Comparison of ENCODE assay signal across 24 cellular contexts in genomic region chr6:54254886-54255285, GRCh38. TPM values are rescaled to one million over a fixed set of nuclear protein-coding genes. Genes with fewer than 3 reads are reported as not detected.
"Had no signal": no experiment of that assay in that cellular context is flagged by ENCODE, and none has a peak within 500 bp of the region (broad histone marks: within the 10 kb centered on the region; RNA-seq: fewer than 3 reads in every experiment).

No MANE protein-coding gene starts in this region.

- H3K36me3 ChIP-seq: gastroesophageal sphincter, neutrophil, suprapubic skin, thyroid gland, upper lobe of left lung, uterus had no signal

- DNase-seq: dorsolateral prefrontal cortex; effector CD8-positive, alpha-beta T cell; glutamatergic neuron; left colon; mucosa of descending colon; naive thymus-derived CD8-positive, alpha-beta T cell; stimulated activated CD4-positive, alpha-beta T cell treated with anti-CD3 and anti-CD28 coated beads, Interleukin-2, amount 100 ng/mL, for 48 hours; stimulated activated naive CD4-positive, alpha-beta T cell treated with Interleukin-2 at 50 U/mL for 16 hours; thyroid gland; upper lobe of left lung; uterus had no signal

- H3K9me3 ChIP-seq: gastroesophageal sphincter, mucosa of descending colon, neutrophil, suprapubic skin, thyroid gland, upper lobe of left lung, uterus had no signal

- H3K27ac ChIP-seq: hepatocyte, neutrophil, suprapubic skin, thyroid gland, upper lobe of left lung, uterus had no signal

- H3K4me3 ChIP-seq: coronary artery, dorsolateral prefrontal cortex, gastroesophageal sphincter, hepatocyte, mucosa of descending colon, smooth muscle cell, suprapubic skin, thyroid gland, upper lobe of left lung, uterus had no signal

- H3K4me1 ChIP-seq: suprapubic skin, thyroid gland, upper lobe of left lung, uterus had no signal

- ATAC-seq: esophagus mucosa; gastroesophageal sphincter; left colon; mucosa of descending colon; naive thymus-derived CD8-positive, alpha-beta T cell had no signal

- H3K27me3 ChIP-seq: dorsolateral prefrontal cortex, gastroesophageal sphincter, hepatocyte, neutrophil, suprapubic skin, thyroid gland, upper lobe of left lung, uterus had no signal

RNA-seq across cellular contexts. Expression of gene TINAG, which starts 53.4 kb away (rescaled TPM):
- total RNA-seq: chondrocyte; esophagus mucosa; fibroblast of lung; fibroblast of villous mesenchyme; gastroesophageal sphincter; lower leg skin; naive thymus-derived CD8-positive, alpha-beta T cell; osteoblast; pulmonary artery endothelial cell; smooth muscle cell; suprapubic skin; thyroid gland; upper lobe of left lung; uterus had no signal
- polyA plus RNA-seq: fibroblast of lung; naive thymus-derived CD8-positive, alpha-beta T cell; smooth muscle cell had no signal
